1 cellular context compared by ENCODE assay signal in the genomic region with DNA sequence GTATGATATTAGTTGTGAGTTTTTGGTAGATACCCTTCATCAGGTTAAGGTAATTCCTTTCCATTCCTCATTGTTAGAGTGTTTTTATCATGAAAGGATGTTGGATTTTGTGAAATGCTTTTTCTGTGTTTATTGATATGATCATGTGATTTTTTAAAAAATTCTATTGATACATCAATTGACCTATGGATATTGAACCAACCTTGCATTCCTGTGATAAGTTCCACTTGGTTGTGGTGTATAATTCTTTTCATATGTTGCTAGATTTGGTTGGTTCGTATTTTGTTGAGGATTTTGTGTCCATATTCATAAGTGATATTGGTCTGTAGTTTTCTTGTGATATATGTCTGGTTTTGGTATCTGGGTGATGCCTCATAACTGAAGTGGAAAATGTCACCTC.
TF ChIP-seq lines count a peak whose summit lies in the region.

No MANE protein-coding gene starts in this region.

TF ChIP-seq in GM12878, 131 proteins besides CTCF, POLR2A, EP300 and RAD21:
- TF ChIP-seq, protein P1, sequence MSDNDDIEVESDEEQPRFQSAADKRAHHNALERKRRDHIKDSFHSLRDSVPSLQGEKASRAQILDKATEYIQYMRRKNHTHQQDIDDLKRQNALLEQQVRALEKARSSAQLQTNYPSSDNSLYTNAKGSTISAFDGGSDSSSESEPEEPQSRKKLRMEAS (IDR thresholded peaks at IDR 0.05; ENCODE audit: low read depth, low read length) = no peak
- peak; percentile 73; the same call in 1 of the 2 replicates for TF ChIP-seq CBX5 (IDR thresholded peaks at IDR 0.05; ENCODE audit: low read depth)
